11 cellular contexts compared by ENCODE assay signal in the genomic region with DNA sequence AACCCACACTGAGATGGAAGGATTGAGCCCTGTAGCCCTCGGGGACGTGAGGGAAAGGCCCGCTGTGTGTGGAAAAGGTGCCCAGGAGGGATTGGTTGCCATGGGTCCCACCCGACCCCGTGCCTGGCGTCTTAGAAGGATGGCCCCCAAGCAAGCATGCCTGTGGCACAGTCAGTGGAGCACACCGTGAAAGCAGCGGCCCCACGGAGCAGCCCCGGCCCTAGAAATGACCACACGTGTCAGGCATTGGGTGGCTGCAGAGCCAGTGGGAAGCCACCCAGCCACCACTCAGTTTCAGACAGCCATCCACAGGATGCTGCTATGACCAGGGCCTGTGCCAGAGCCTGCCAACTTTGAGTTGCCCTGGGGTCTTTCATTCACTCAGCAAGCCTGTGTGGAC. TPM values are rescaled to one million over a fixed set of nuclear protein-coding genes. Genes with fewer than 3 reads are reported as not detected.
"Had no signal": no experiment of that assay in that cellular context is flagged by ENCODE, and none has a peak within 500 bp of the region (broad histone marks: within the 10 kb centered on the region; RNA-seq: fewer than 3 reads in every experiment).

No MANE protein-coding gene starts in this region.

- H3K9me3 ChIP-seq: HAP-1 had no signal

- H3K4me3 ChIP-seq: GM23248, GM23338, HAP-1 had no signal

- H3K36me3 ChIP-seq: HAP-1 had no signal

- FAIRE-seq: H1, H54 had no signal

- H3K4me2 ChIP-seq: GM23338 had no signal

- H3K4me1 ChIP-seq: HAP-1 had no signal

- H2AFZ ChIP-seq: GM23248, GM23338 had no signal

- H3K27ac ChIP-seq: GM23248 had no signal

- DNase-seq: GM23248, GOT3, H7, H9, HCEC 1CT, HFFc6 had no signal

- H3K9ac ChIP-seq: GM23248 had no signal

- ATAC-seq: GM23338, HCT116 had no signal

RNA-seq across cellular contexts. Expression of gene EPHA8, which starts 13.3 kb away (rescaled TPM):
- total RNA-seq: GM23248, HFFc6 had no signal
- polyA plus RNA-seq: GM23248 had no signal
